ENCODE assay signal across 29 cellular contexts in the genomic region with DNA sequence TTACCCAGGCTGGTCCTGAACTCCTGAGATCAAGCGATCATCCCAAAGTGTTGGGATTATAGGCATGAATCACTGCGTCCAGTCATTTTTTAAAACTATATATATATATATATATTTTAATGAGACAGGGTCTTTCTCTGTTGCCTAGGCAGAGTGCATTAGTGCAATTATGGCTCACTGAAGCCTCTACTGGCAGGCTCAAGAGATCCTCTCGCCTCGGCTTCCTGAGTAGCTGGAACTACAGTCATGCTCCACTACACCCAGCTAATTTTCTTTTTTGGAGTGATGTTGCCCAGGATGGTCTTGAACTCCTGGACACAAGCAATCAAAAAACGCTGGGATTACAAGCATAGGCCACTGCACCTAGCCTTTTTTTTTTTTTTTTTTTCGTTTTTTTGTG. TPM values are rescaled to one million over a fixed set of nuclear protein-coding genes. Genes with fewer than 3 reads are reported as not detected.
DNase-seq lines count a peak whose midpoint lies in the region; ATAC-seq and TF ChIP-seq lines count a peak whose summit lies in the region.
"Had no signal": no experiment of that assay in that cellular context is flagged by ENCODE, and none has a peak within 500 bp of the region (broad histone marks: within the 10 kb centered on the region; RNA-seq: fewer than 3 reads in every experiment).

No MANE protein-coding gene starts in this region.

- H3K18ac ChIP-seq in mesendoderm (ENCODE audit: low read length) = no peak overlapping the region

- POLR2A ChIA-PET in HCT116 (lab: Charles Lee) (interaction anchor here (0.7 kb wide), 2 partner anchors 21 to 293 kb away, joined by 3 to 4 read pairs; no protein-coding TSS in a partner anchor), OCI-LY7 (lab: Charles Lee) (interaction anchor here (0.7 to 0.8 kb wide), 3 partner anchors 32 to 268 kb away, joined by 3 to 6 read pairs (median 4); no protein-coding TSS in a partner anchor)
- POLR2A ChIA-PET in activated CD8-positive, alpha-beta T cell treated with anti-CD3 and anti-CD28 coated beads for 36 hours (lab: Charles Lee) = no interaction called here

- no peaks in the 10 kb centered on the region for H3K79me2 ChIP-seq in HCT116 (ENCODE audit: insufficient read depth, low read length)
- H3K79me2 ChIP-seq in OCI-LY7 (ENCODE audit: insufficient read depth, low read depth, low read length) = no peaks in the 10 kb centered on the region
- H3K79me2 ChIP-seq in mesendoderm (ENCODE audit: control insufficient read depth, insufficient read depth, low read length) = no peaks in the 10 kb centered on the region
- H3K79me2 ChIP-seq: hepatocyte had no signal

- no peak overlapping the region for H4K8ac ChIP-seq in mesendoderm (ENCODE audit: low read depth, low read length)

- H2BK5ac ChIP-seq in mesendoderm (ENCODE audit: low read length) = no peak overlapping the region

- H3K4me3 ChIP-seq in GM12864 (ENCODE audit: low read depth, low read length) = no peak overlapping the region
- H3K4me3 ChIP-seq in HCT116 (replicated peaks in 1 of 2; ENCODE audit: low read depth in 1 of 2, low read length in 2 of 2) = no peak overlapping the region
- no peak overlapping the region for H3K4me3 ChIP-seq in OCI-LY7 (ENCODE audit: low read depth, low read length, poor library complexity, severe bottlenecking)
- H3K4me3 ChIP-seq in mesendoderm (ENCODE audit: low read length) = no peak overlapping the region
- H3K4me3 ChIP-seq: breast epithelium, GM23248, hepatocyte, lower lobe of right lung, MG63, psoas muscle had no signal

- DNase-seq in GM12864 (ENCODE audit: low read depth) (no peak), HCT116 (ENCODE audit: low read depth, low spot score) (no peak), OCI-LY7 (ENCODE audit: low spot score) (peak; percentile 50), mesendoderm (no peak), NCI-H1436 treated with DMSO at 0.1 percent for 48 hours (lab: John Stamatoyannopoulos, UW) (no peak)
- DNase-seq in activated CD8-positive, alpha-beta T cell treated with anti-CD3 and anti-CD28 coated beads for 36 hours = no peak
- DNase-seq: activated CD4-positive, alpha-beta T cell treated with anti-CD3 and anti-CD28 coated beads, Interleukin-2, amount 10 ng/mL, durations not matched to agents 7 days and 5 days; activated effector memory CD4-positive, alpha-beta T cell treated with anti-CD3 and anti-CD28 coated beads, Interleukin-2, amount 50 U/mL, for 16 hours; activated T-cell treated with anti-CD3 and anti-CD28 coated beads, Interleukin-2, amount 50 U/mL, for 1 hour; CD4-positive, alpha-beta memory T cell; GM23248; kidney glomerular epithelial cell; lower lobe of right lung; MG63; NCI-H1417 treated with DMSO at 0.1 percent for 48 hours; NCI-H2081; NCI-H226; NCI-H526 treated with DMSO at 0.1 percent for 48 hours; psoas muscle; stimulated activated CD4-positive, alpha-beta T cell treated with anti-CD3 and anti-CD28 coated beads, Interleukin-4, amount 100 ng/mL, for 4 hours; T1000; trophoblast cell had no signal

- no peak overlapping the region for H2AFZ ChIP-seq in HCT116 (ENCODE audit: low read depth, low read length, poor library complexity, severe bottlenecking)
- H2AFZ ChIP-seq in OCI-LY7 (ENCODE audit: low read length) = no peak overlapping the region
- H2AFZ ChIP-seq: GM23248, hepatocyte had no signal

- BruUV-seq in HCT116 (replicated peaks; lab: Mats Ljungman, UMichigan) (no TSS peak), OCI-LY7 (replicated peaks; lab: Mats Ljungman, UMichigan) (no TSS peak)

- intact Hi-C loops in HCT116 (cut with micrococcal nuclease) (no loop called here), OCI-LY7 (cut with micrococcal nuclease; ENCODE audit: unreplicated experiment) (no loop called here)
- intact Hi-C loops in activated CD8-positive, alpha-beta T cell treated with anti-CD3 and anti-CD28 coated beads for 36 hours (cut with micrococcal nuclease) = no loop called here

- H3K9me2 ChIP-seq in HCT116 (ENCODE audit: insufficient read depth) (no peaks in the 10 kb centered on the region), OCI-LY7 (ENCODE audit: insufficient read depth, low read length) (no peaks in the 10 kb centered on the region)

- H3K27ac Mint-ChIP-seq in activated CD8-positive, alpha-beta T cell treated with anti-CD3 and anti-CD28 coated beads for 36 hours = no peak overlapping the region
- H3K27ac Mint-ChIP-seq: activated CD4-positive, alpha-beta T cell treated with anti-CD3 and anti-CD28 coated beads, Interleukin-2, amount 10 ng/mL, durations not matched to agents 7 days and 5 days; activated naive CD8-positive, alpha-beta T cell; IgD-negative memory B cell; natural killer cell treated with Interleukin-12 subunit alpha and Interleukin-12 subunit beta and Interleukin-15 and Interleukin-18, amount 100 ng/mL, for 72 hours; WTC11 had no signal

- H3K36me3 Mint-ChIP-seq in activated CD8-positive, alpha-beta T cell treated with anti-CD3 and anti-CD28 coated beads for 36 hours (ENCODE audit: low read depth) = no peaks in the 10 kb centered on the region
- H3K36me3 Mint-ChIP-seq: activated naive CD8-positive, alpha-beta T cell; CD4-positive, alpha-beta memory T cell; natural killer cell treated with Interleukin-12 subunit alpha and Interleukin-12 subunit beta and Interleukin-15 and Interleukin-18, amount 100 ng/mL, for 72 hours had no signal

- H3K79me1 ChIP-seq in mesendoderm (ENCODE audit: low read length) = no peaks in the 10 kb centered on the region

- H3K4ac ChIP-seq in mesendoderm (ENCODE audit: low read depth, low read length) = peak overlapping the region; percentile 16

- no peak overlapping the region for H3K27ac ChIP-seq in HCT116 (ENCODE audit: low read depth, low read length)
- H3K27ac ChIP-seq in OCI-LY7 (ENCODE audit: low read depth, low read length, poor library complexity, severe bottlenecking) = no peak overlapping the region
- H3K27ac ChIP-seq in mesendoderm (ENCODE audit: low read depth, low read length) = no peak overlapping the region
- H3K27ac ChIP-seq: breast epithelium, GM23248, hepatocyte, lower lobe of right lung, psoas muscle had no signal

- no peak overlapping the region for H2BK15ac ChIP-seq in mesendoderm (replicated peaks; ENCODE audit: low read depth)

- H3K4me1 ChIP-seq in HCT116 (ENCODE audit: control insufficient read depth in 1 of 2, insufficient read depth in 2 of 2, low read length in 2 of 2) (no peaks in the 10 kb centered on the region), OCI-LY7 (ENCODE audit: insufficient read depth, low read length, poor library complexity, severe bottlenecking) (no peaks in the 10 kb centered on the region), mesendoderm (ENCODE audit: control insufficient read depth, low read depth, low read length) (no peaks in the 10 kb centered on the region)
- H3K4me1 ChIP-seq: breast epithelium, lower lobe of right lung, psoas muscle had no signal

- H3K9me3 ChIP-seq in HCT116 (ENCODE audit: control insufficient read depth in 1 of 2, insufficient read depth in 1 of 2, low read depth in 1 of 2, low read length in 2 of 2) (no peaks in the 10 kb centered on the region), OCI-LY7 (ENCODE audit: low read length) (peaks cover 14% of the 10 kb centered on the region; the same call in 1 of the 2 replicates)

- H4K5ac ChIP-seq in mesendoderm (ENCODE audit: low read length) = no peak overlapping the region

- H3K9me3 Mint-ChIP-seq in activated CD8-positive, alpha-beta T cell treated with anti-CD3 and anti-CD28 coated beads for 36 hours = peaks cover 6% of the 10 kb centered on the region
- H3K9me3 Mint-ChIP-seq: natural killer cell treated with Interleukin-12 subunit alpha and Interleukin-12 subunit beta and Interleukin-15 and Interleukin-18, amount 100 ng/mL, for 72 hours had no signal

- no peak overlapping the region for H3K56ac ChIP-seq in mesendoderm (ENCODE audit: low read length)

- H3K27me3 ChIP-seq in HCT116 (ENCODE audit: insufficient read depth, low read length) (no peaks in the 10 kb centered on the region), mesendoderm (ENCODE audit: insufficient read depth, low read length, poor library complexity) (no peaks in the 10 kb centered on the region)
- H3K27me3 ChIP-seq: breast epithelium, hepatocyte, MG63 had no signal

- H3K4me2 ChIP-seq in HCT116 (ENCODE audit: low read length) (no peak overlapping the region), OCI-LY7 (ENCODE audit: low read length) (no peak overlapping the region; the same call in 1 of the 2 replicates), mesendoderm (ENCODE audit: low read length) (no peak overlapping the region)
- H3K4me2 ChIP-seq: hepatocyte had no signal

- TF ChIP-seq CTCF in GM12864 (IDR thresholded peaks at IDR 0.05; ENCODE audit: low read depth, low read length, missing control alignments) (peak; percentile 32), HCT116 (IDR thresholded peaks at IDR 0.05 in 2 of 3, conservative IDR thresholded peaks at IDR 0.05 in 1 of 3; ENCODE audit: borderline replicate concordance in 1 of 3, insufficient read depth in 1 of 3, low read depth in 2 of 3, low read length in 2 of 3) (no peak; a peak in 1 of 6 replicates), OCI-LY7 (conservative IDR thresholded peaks at IDR 0.05; ENCODE audit: low read length) (peak; percentile 61)
- TF ChIP-seq CTCF in activated CD8-positive, alpha-beta T cell treated with anti-CD3 and anti-CD28 coated beads for 36 hours (IDR thresholded peaks at IDR 0.05) = no peak

- no peaks in the 10 kb centered on the region for H3K4me1 Mint-ChIP-seq in activated CD8-positive, alpha-beta T cell treated with anti-CD3 and anti-CD28 coated beads for 36 hours (ENCODE audit: low read depth)
- H3K4me1 Mint-ChIP-seq: activated CD4-positive, alpha-beta T cell treated with anti-CD3 and anti-CD28 coated beads, Interleukin-2, amount 10 ng/mL, durations not matched to agents 7 days and 5 days; WTC11 had no signal

- WGBS in mesendoderm (ENCODE audit: extremely low coverage, insufficient coverage, low lambda C conversion rate) = no CpG with 5 or more reads among the region's 6 CpGs

- no peak overlapping the region for H3K4me3 Mint-ChIP-seq in activated CD8-positive, alpha-beta T cell treated with anti-CD3 and anti-CD28 coated beads for 36 hours
- H3K4me3 Mint-ChIP-seq: activated CD4-positive, alpha-beta T cell treated with anti-CD3 and anti-CD28 coated beads, Interleukin-2, amount 10 ng/mL, durations not matched to agents 7 days and 5 days; activated naive CD8-positive, alpha-beta T cell; CD4-positive, alpha-beta memory T cell; IgD-negative memory B cell; natural killer cell treated with Interleukin-12 subunit alpha and Interleukin-12 subunit beta and Interleukin-15 and Interleukin-18, amount 100 ng/mL, for 72 hours; WTC11 had no signal

- no peak for TF ChIP-seq POLR2A in HCT116 (IDR thresholded peaks at IDR 0.05; ENCODE audit: borderline replicate concordance, extremely low read depth, insufficient read depth, insufficient read length)

- TF ChIP-seq RAD21 in HCT116 (IDR thresholded peaks at IDR 0.05; ENCODE audit: low read depth) = no peak

- no peak overlapping the region for H2BK120ac ChIP-seq in mesendoderm (ENCODE audit: low read depth, low read length)

- H3K23ac ChIP-seq in mesendoderm (ENCODE audit: low read length) = no peak overlapping the region

- no peak overlapping the region for H2AK5ac ChIP-seq in mesendoderm (ENCODE audit: low read length)

- H3K9ac ChIP-seq in HCT116 (ENCODE audit: low read length) (no peak overlapping the region), mesendoderm (ENCODE audit: low read length) (no peak overlapping the region)
- H3K9ac ChIP-seq: GM23248 had no signal

- peak; percentile 68 for ATAC-seq in HCT116
- no peak for ATAC-seq in GM18502 (IDR thresholded peaks at IDR 0.05; ENCODE audit: poor library complexity, unreplicated experiment)
- no peak for ATAC-seq in activated CD8-positive, alpha-beta T cell treated with anti-CD3 and anti-CD28 coated beads for 36 hours
- ATAC-seq: lower lobe of right lung; natural killer cell treated with Interleukin-12 subunit alpha and Interleukin-12 subunit beta and Interleukin-15 and Interleukin-18, amount 100 ng/mL, for 72 hours; psoas muscle; WTC11 had no signal

- CTCF ChIA-PET in HCT116 (lab: Charles Lee) = no interaction called here
- CTCF ChIA-PET in OCI-LY7 (lab: Charles Lee; ENCODE audit: unreplicated experiment) = no interaction called here
- CTCF ChIA-PET in activated CD8-positive, alpha-beta T cell treated with anti-CD3 and anti-CD28 coated beads for 36 hours (lab: Charles Lee) = no interaction called here

- H3K36me3 ChIP-seq in HCT116 (ENCODE audit: control insufficient read depth in 1 of 2, insufficient read depth in 2 of 2, low read length in 2 of 2) (no peaks in the 10 kb centered on the region), OCI-LY7 (ENCODE audit: insufficient read depth, low read length) (no peaks in the 10 kb centered on the region), mesendoderm (ENCODE audit: control insufficient read depth, insufficient read depth, low read length) (no peaks in the 10 kb centered on the region)
- H3K36me3 ChIP-seq: breast epithelium, lower lobe of right lung, MG63 had no signal

- H4K20me1 ChIP-seq in HCT116 (ENCODE audit: insufficient read depth) (no peaks in the 10 kb centered on the region), OCI-LY7 (ENCODE audit: insufficient read depth, low read length) (no peaks in the 10 kb centered on the region)

- no peaks in the 10 kb centered on the region for H3K27me3 Mint-ChIP-seq in activated CD8-positive, alpha-beta T cell treated with anti-CD3 and anti-CD28 coated beads for 36 hours
- H3K27me3 Mint-ChIP-seq: activated CD4-positive, alpha-beta T cell treated with anti-CD3 and anti-CD28 coated beads, Interleukin-2, amount 10 ng/mL, durations not matched to agents 7 days and 5 days; activated naive CD8-positive, alpha-beta T cell; CD4-positive, alpha-beta memory T cell; IgD-negative memory B cell; natural killer cell treated with Interleukin-12 subunit alpha and Interleukin-12 subunit beta and Interleukin-15 and Interleukin-18, amount 100 ng/mL, for 72 hours had no signal

- RAD21 ChIA-PET in HCT116 (lab: Charles Lee; ENCODE audit: low non-redundant PET in 1 of 2, low total read pairs in 2 of 2, uncharacterized antibody in 2 of 2, unreplicated experiment in 2 of 2) = no interaction called here

RNA-seq across cellular contexts. Expression of gene KAT6B, which starts 55.3 kb away (rescaled TPM):
- total RNA-seq in HCT116 (2021; ENCODE audit: unreplicated experiment) (17.8 TPM), OCI-LY7 (2022) (31.4 and 40.8 TPM in 2 replicates)
- polyA plus RNA-seq in HCT116 (2012) = 7.1 and 7.7 TPM in 2 replicates
- 20.8 and 20.9 TPM in 2 replicates for total RNA-seq in OCI-LY7 (2014; rRNA removed; shearing (Covaris generic))
- polyA plus RNA-seq in mesendoderm (2013, experiment 1 of 2) = 11.0 TPM
- polyA plus RNA-seq in mesendoderm (2013, experiment 2 of 2) = 11.2 TPM
- 10 to 100 TPM; 22.8 to 24.8 TPM for total RNA-seq in activated CD8-positive, alpha-beta T cell treated with anti-CD3 and anti-CD28 coated beads for 36 hours

Comparison
In these comparisons a context has a peak if more than half of its experiments do, and no peak if none do; other contexts are left out.
1. CTCF ChIP-seq: peak in GM12864 (single experiment) and OCI-LY7 (single experiment); none in HCT116 (0 of 3) and activated CD8-positive, alpha-beta T cell treated with anti-CD3 and anti-CD28 coated beads for 36 hours (single experiment).